13 cellular contexts compared by ENCODE assay signal in genomic region chr1:92989936-92990582, GRCh38. TPM values are rescaled to one million over a fixed set of nuclear protein-coding genes. Genes with fewer than 3 reads are reported as not detected.
DNase-seq lines count a peak whose midpoint lies in the region; ATAC-seq and TF ChIP-seq lines count a peak whose summit lies in the region.
"Had no signal": no experiment of that assay in that cellular context is flagged by ENCODE, and none has a peak within 500 bp of the region (broad histone marks: within the 10 kb centered on the region; RNA-seq: fewer than 3 reads in every experiment).

No MANE protein-coding gene starts in this region.

- DNase-seq in ELR (ENCODE audit: low read depth) (peak; percentile 63), fibroblast of the aortic adventitia (ENCODE audit: low read depth) (peak; percentile 18), GM10266 (ENCODE audit: extremely low spot score) (no peak)
- DNase-seq: KG1, mucosa of descending colon, NCI-H2081 treated with DMSO at 0.1 percent for 48 hours had no signal

- peak overlapping the region in 10 of 11 experiments; percentile 42 to 79 (median 66); a peak in 20 of 22 replicates for H3K4me2 ChIP-seq in BLaER1 treated with 17β-estradiol and CSF1 and Interleukin-3, amounts not matched to agents 10 nM and 100 nM

- H4K20me1 ChIP-seq in BLaER1 treated with 17β-estradiol and CSF1 and Interleukin-3, amounts not matched to agents 10 nM and 100 nM = no peaks in the 10 kb centered on the region

- no peaks in the 10 kb centered on the region for H3K9me3 ChIP-seq in BLaER1 treated with 17β-estradiol and CSF1 and Interleukin-3, amounts not matched to agents 10 nM and 100 nM (replicated peaks in 1 of 11)
- H3K9me3 ChIP-seq: mucosa of descending colon, right atrium auricular region had no signal

- no peaks in the 10 kb centered on the region for H3K27me3 Mint-ChIP-seq in activated T-helper 17 cell treated with anti-CD3 and anti-CD28 coated beads, Interleukin-2, amount 50 U/mL, for 72 hours

- H3K4me3 Mint-ChIP-seq in activated T-helper 17 cell treated with anti-CD3 and anti-CD28 coated beads, Interleukin-2, amount 50 U/mL, for 72 hours = peak overlapping the region; percentile 68

- no peak for ATAC-seq in activated T-helper 17 cell treated with anti-CD3 and anti-CD28 coated beads, Interleukin-2, amount 50 U/mL, for 72 hours (replicated peaks)
- no peak for ATAC-seq in GM19328 (IDR thresholded peaks at IDR 0.05; ENCODE audit: unreplicated experiment)
- ATAC-seq in HG03442 (IDR thresholded peaks at IDR 0.05; ENCODE audit: unreplicated experiment) = no peak
- no peak for ATAC-seq in GM21367 (IDR thresholded peaks at IDR 0.05; ENCODE audit: unreplicated experiment)

- no peaks in the 10 kb centered on the region for H3K36me3 ChIP-seq in BLaER1 treated with 17β-estradiol and CSF1 and Interleukin-3, amounts not matched to agents 10 nM and 100 nM
- H3K36me3 ChIP-seq: right atrium auricular region had no signal

- no peak for TF ChIP-seq CTCF in fibroblast of the aortic adventitia (IDR thresholded peaks at IDR 0.05; ENCODE audit: insufficient read depth, low read length)
- no peak for TF ChIP-seq CTCF in GM10266 (IDR thresholded peaks at IDR 0.05; ENCODE audit: control insufficient read depth, insufficient read depth, low read depth, missing control alignments)

- H3K27ac Mint-ChIP-seq in activated T-helper 17 cell treated with anti-CD3 and anti-CD28 coated beads, Interleukin-2, amount 50 U/mL, for 72 hours = peak overlapping the region; percentile 24

- H3K36me3 Mint-ChIP-seq in activated T-helper 17 cell treated with anti-CD3 and anti-CD28 coated beads, Interleukin-2, amount 50 U/mL, for 72 hours (ENCODE audit: low read depth) = no peaks in the 10 kb centered on the region

- H3K4me1 ChIP-seq in BLaER1 treated with 17β-estradiol and CSF1 and Interleukin-3, amounts not matched to agents 10 nM and 100 nM = peaks cover 20 to 33% (median 26%) of the 10 kb centered on the region in 10 experiments
- H3K4me1 ChIP-seq: right atrium auricular region had no signal

- no peaks in the 10 kb centered on the region for H3K9me3 Mint-ChIP-seq in activated T-helper 17 cell treated with anti-CD3 and anti-CD28 coated beads, Interleukin-2, amount 50 U/mL, for 72 hours

- peaks cover 26% of the 10 kb centered on the region for H3K4me1 Mint-ChIP-seq in activated T-helper 17 cell treated with anti-CD3 and anti-CD28 coated beads, Interleukin-2, amount 50 U/mL, for 72 hours

- peak overlapping the region in 6 of 11 experiments; percentile 3 to 66 (median 22); a peak in 7 of 22 replicates for H3K27ac ChIP-seq in BLaER1 treated with 17β-estradiol and CSF1 and Interleukin-3, amounts not matched to agents 10 nM and 100 nM
- H3K27ac ChIP-seq: C4-2B, right atrium auricular region had no signal

- no peaks in the 10 kb centered on the region for H3K27me3 ChIP-seq in BLaER1 treated with 17β-estradiol and CSF1 and Interleukin-3, amounts not matched to agents 10 nM and 100 nM
- H3K27me3 ChIP-seq: right atrium auricular region had no signal

- H3K9ac ChIP-seq in BLaER1 treated with 17β-estradiol and CSF1 and Interleukin-3, amounts not matched to agents 10 nM and 100 nM = peak overlapping the region in 3 of 11 experiments; percentile 1 to 14 (median 2); a peak in 2 of 22 replicates

- H3K4me3 ChIP-seq in BLaER1 treated with 17β-estradiol and CSF1 and Interleukin-3, amounts not matched to agents 10 nM and 100 nM = no peak overlapping the region
- H3K4me3 ChIP-seq in fibroblast of the aortic adventitia (ENCODE audit: low read depth, low read length) = no peak overlapping the region
- H3K4me3 ChIP-seq: mucosa of descending colon, right atrium auricular region had no signal

RNA-seq across cellular contexts. Expression of gene DIPK1A, which starts 28.8 kb away (rescaled TPM):
- total RNA-seq in activated T-helper 17 cell treated with anti-CD3 and anti-CD28 coated beads, Interleukin-2, amount 50 U/mL, for 72 hours = 1 to 10 TPM; 6.5 to 8.6 TPM
- 17.1 and 19.0 TPM in 2 replicates for total RNA-seq in fibroblast of the aortic adventitia (ENCODE audit: low replicate concordance)
